In the genomic region with DNA sequence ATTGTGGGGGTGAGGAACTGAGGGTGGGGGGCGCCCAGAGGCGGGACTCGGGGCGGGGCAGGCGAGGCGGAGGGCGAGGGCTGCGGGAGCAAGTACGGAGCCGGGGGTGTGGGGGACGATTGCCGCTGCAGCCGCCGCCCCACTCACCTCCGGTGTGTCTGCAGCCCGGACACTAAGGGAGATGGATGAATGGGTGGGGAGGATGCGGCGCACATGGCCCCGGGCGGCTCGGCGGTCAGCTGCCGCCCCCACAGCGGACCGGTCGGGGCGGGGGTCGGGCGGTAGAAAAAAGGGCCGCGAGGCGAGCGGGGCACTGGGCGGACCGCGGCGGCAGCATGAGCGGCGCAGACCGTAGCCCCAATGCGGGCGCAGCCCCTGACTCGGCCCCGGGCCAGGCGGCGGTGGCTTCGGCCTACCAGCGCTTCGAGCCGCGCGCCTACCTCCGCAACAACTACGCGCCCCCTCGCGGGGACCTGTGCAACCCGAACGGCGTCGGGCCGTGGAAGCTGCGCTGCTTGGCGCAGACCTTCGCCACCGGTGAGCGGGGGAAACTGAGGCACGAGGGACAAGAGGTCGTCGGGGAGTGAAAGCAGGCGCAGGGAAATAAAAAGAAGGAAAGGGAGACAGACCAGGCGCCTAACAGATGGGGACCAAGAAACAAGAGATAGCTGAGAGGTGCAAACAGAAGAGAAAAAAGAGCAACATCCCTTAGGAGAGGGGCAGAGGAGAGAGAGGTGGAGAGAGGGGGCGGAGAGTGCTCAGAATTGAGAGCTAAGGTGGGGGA, we compare ENCODE assay signal across 1 cellular context.
TF ChIP-seq lines count a peak whose summit lies in the region.

A gene with protein sequence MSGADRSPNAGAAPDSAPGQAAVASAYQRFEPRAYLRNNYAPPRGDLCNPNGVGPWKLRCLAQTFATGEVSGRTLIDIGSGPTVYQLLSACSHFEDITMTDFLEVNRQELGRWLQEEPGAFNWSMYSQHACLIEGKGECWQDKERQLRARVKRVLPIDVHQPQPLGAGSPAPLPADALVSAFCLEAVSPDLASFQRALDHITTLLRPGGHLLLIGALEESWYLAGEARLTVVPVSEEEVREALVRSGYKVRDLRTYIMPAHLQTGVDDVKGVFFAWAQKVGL (plus strand): TSS at position 313 of the 784 bp plus-strand sequence. CDS start 23 bp downstream, at position 336.

TF ChIP-seq in WTC11, 78 proteins besides CTCF, POLR2A, EP300 and RAD21 (continued from another document and continues in another):
- TF ChIP-seq, protein P1, sequence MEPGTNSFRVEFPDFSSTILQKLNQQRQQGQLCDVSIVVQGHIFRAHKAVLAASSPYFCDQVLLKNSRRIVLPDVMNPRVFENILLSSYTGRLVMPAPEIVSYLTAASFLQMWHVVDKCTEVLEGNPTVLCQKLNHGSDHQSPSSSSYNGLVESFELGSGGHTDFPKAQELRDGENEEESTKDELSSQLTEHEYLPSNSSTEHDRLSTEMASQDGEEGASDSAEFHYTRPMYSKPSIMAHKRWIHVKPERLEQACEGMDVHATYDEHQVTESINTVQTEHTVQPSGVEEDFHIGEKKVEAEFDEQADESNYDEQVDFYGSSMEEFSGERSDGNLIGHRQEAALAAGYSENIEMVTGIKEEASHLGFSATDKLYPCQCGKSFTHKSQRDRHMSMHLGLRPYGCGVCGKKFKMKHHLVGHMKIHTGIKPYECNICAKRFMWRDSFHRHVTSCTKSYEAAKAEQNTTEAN (CRISPR knock-in tag; IDR thresholded peaks at IDR 0.05), result peak; percentile 27; the same call in 1 of the 2 replicates
- TF ChIP-seq ZBTB21 (CRISPR knock-in tag; IDR thresholded peaks at IDR 0.05; ENCODE audit: borderline replicate concordance) (0 out of 2 replicates have a peak, but pooled peaks have one; percentile 27), FOXK1 (CRISPR knock-in tag; IDR thresholded peaks at IDR 0.05) (peak; percentile 41; the same call in 1 of the 2 replicates), ZNF263 (CRISPR knock-in tag; IDR thresholded peaks at IDR 0.05; ENCODE audit: low read depth) (0 out of 2 replicates have a peak, but pooled peaks have one; percentile 42), RORB (CRISPR knock-in tag; IDR thresholded peaks at IDR 0.05) (no peak), ZNF416 (CRISPR knock-in tag; IDR thresholded peaks at IDR 0.05) (no peak), KAT7 (CRISPR knock-in tag; IDR thresholded peaks at IDR 0.05; ENCODE audit: borderline replicate concordance) (0 out of 2 replicates have a peak, but pooled peaks have one; percentile 50), TCF7 (CRISPR knock-in tag; IDR thresholded peaks at IDR 0.05; ENCODE audit: low read depth) (no peak), GABPB1 (CRISPR knock-in tag; IDR thresholded peaks at IDR 0.05) (peak; percentile 72; the same call in 1 of the 2 replicates), ZNF423 (CRISPR knock-in tag; IDR thresholded peaks at IDR 0.05) (peak; percentile 26; the same call in 1 of the 2 replicates), ZNF396 (CRISPR knock-in tag; IDR thresholded peaks at IDR 0.05; ENCODE audit: borderline replicate concordance) (no peak), EMX1 (CRISPR knock-in tag; IDR thresholded peaks at IDR 0.05) (no peak), SOX15 (CRISPR knock-in tag; IDR thresholded peaks at IDR 0.05) (no peak), ELF4 (CRISPR knock-in tag; IDR thresholded peaks at IDR 0.05; ENCODE audit: low read depth) (no peak), IRF2 (CRISPR knock-in tag; IDR thresholded peaks at IDR 0.05; ENCODE audit: borderline replicate concordance, low read depth) (no peak), SP1 (CRISPR knock-in tag; conservative IDR thresholded peaks at IDR 0.05) (peak; percentile 68), CREB1 (CRISPR knock-in tag; IDR thresholded peaks at IDR 0.05) (no peak), RELA (CRISPR knock-in tag; IDR thresholded peaks at IDR 0.05; ENCODE audit: borderline replicate concordance) (no peak), ZNF671 (CRISPR knock-in tag; IDR thresholded peaks at IDR 0.05) (no peak), JUN (CRISPR knock-in tag; IDR thresholded peaks at IDR 0.05) (no peak), ZNF219 (CRISPR knock-in tag; IDR thresholded peaks at IDR 0.05; ENCODE audit: borderline replicate concordance) (no peak), GRHL2 (CRISPR knock-in tag; IDR thresholded peaks at IDR 0.05; ENCODE audit: insufficient replicate concordance, severe bottlenecking) (no peak), HMGA2 (CRISPR knock-in tag; IDR thresholded peaks at IDR 0.05) (no peak)
- TF ChIP-seq, protein P2, sequence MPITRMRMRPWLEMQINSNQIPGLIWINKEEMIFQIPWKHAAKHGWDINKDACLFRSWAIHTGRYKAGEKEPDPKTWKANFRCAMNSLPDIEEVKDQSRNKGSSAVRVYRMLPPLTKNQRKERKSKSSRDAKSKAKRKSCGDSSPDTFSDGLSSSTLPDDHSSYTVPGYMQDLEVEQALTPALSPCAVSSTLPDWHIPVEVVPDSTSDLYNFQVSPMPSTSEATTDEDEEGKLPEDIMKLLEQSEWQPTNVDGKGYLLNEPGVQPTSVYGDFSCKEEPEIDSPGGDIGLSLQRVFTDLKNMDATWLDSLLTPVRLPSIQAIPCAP (CRISPR knock-in tag; IDR thresholded peaks at IDR 0.05), result 0 out of 2 replicates have a peak, but pooled peaks have one; percentile 46
- TF ChIP-seq, protein P3, sequence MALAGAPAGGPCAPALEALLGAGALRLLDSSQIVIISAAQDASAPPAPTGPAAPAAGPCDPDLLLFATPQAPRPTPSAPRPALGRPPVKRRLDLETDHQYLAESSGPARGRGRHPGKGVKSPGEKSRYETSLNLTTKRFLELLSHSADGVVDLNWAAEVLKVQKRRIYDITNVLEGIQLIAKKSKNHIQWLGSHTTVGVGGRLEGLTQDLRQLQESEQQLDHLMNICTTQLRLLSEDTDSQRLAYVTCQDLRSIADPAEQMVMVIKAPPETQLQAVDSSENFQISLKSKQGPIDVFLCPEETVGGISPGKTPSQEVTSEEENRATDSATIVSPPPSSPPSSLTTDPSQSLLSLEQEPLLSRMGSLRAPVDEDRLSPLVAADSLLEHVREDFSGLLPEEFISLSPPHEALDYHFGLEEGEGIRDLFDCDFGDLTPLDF (CRISPR knock-in tag; IDR thresholded peaks at IDR 0.05), result 0 out of 2 replicates have a peak, but pooled peaks have one; percentile 32
- TF ChIP-seq, protein P4, sequence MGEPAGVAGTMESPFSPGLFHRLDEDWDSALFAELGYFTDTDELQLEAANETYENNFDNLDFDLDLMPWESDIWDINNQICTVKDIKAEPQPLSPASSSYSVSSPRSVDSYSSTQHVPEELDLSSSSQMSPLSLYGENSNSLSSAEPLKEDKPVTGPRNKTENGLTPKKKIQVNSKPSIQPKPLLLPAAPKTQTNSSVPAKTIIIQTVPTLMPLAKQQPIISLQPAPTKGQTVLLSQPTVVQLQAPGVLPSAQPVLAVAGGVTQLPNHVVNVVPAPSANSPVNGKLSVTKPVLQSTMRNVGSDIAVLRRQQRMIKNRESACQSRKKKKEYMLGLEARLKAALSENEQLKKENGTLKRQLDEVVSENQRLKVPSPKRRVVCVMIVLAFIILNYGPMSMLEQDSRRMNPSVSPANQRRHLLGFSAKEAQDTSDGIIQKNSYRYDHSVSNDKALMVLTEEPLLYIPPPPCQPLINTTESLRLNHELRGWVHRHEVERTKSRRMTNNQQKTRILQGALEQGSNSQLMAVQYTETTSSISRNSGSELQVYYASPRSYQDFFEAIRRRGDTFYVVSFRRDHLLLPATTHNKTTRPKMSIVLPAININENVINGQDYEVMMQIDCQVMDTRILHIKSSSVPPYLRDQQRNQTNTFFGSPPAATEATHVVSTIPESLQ (CRISPR knock-in tag; IDR thresholded peaks at IDR 0.05), result no peak
- TF ChIP-seq, protein P5, sequence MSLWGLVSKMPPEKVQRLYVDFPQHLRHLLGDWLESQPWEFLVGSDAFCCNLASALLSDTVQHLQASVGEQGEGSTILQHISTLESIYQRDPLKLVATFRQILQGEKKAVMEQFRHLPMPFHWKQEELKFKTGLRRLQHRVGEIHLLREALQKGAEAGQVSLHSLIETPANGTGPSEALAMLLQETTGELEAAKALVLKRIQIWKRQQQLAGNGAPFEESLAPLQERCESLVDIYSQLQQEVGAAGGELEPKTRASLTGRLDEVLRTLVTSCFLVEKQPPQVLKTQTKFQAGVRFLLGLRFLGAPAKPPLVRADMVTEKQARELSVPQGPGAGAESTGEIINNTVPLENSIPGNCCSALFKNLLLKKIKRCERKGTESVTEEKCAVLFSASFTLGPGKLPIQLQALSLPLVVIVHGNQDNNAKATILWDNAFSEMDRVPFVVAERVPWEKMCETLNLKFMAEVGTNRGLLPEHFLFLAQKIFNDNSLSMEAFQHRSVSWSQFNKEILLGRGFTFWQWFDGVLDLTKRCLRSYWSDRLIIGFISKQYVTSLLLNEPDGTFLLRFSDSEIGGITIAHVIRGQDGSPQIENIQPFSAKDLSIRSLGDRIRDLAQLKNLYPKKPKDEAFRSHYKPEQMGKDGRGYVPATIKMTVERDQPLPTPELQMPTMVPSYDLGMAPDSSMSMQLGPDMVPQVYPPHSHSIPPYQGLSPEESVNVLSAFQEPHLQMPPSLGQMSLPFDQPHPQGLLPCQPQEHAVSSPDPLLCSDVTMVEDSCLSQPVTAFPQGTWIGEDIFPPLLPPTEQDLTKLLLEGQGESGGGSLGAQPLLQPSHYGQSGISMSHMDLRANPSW (CRISPR knock-in tag; conservative IDR thresholded peaks at IDR 0.05; ENCODE audit: low read depth), result no peak
- TF ChIP-seq, protein P6, sequence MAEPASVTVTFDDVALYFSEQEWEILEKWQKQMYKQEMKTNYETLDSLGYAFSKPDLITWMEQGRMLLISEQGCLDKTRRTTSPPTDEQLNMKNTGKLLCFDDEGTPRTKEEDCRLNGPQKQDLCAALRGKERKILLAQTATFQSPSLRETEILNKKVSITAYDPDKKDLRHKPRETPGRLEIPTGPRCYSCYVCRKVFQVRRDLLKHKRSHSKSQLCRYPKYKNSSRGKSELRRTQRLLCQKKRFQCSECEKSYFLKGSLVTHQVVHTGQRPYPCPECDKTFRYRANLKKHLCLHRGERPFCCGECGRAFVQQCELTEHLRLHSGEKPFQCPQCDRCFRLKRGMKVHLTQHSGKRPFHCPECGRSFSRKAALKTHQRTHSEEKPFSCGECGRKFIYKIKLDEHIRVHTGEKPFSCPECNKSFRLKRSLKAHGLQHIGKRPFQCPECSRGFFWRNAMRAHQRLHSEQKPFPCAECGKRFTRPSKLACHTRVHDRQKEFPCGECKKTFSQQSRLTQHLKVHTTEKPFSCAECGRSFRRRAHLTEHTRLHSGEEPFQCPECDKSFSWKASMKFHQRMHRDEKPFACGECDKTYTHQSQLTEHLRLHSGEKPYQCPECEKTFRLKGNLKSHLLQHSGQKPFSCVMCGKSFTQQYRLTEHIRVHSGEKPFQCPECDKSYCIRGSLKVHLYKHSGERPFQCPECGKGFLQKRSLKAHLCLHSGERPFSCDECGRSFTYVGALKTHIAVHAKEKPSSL (CRISPR knock-in tag; conservative IDR thresholded peaks at IDR 0.05), result no peak
- TF ChIP-seq, protein P7, sequence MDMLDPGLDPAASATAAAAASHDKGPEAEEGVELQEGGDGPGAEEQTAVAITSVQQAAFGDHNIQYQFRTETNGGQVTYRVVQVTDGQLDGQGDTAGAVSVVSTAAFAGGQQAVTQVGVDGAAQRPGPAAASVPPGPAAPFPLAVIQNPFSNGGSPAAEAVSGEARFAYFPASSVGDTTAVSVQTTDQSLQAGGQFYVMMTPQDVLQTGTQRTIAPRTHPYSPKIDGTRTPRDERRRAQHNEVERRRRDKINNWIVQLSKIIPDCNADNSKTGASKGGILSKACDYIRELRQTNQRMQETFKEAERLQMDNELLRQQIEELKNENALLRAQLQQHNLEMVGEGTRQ (CRISPR knock-in tag; IDR thresholded peaks at IDR 0.05), result 0 out of 2 replicates have a peak, but pooled peaks have one; percentile 16
- TF ChIP-seq, protein P8, sequence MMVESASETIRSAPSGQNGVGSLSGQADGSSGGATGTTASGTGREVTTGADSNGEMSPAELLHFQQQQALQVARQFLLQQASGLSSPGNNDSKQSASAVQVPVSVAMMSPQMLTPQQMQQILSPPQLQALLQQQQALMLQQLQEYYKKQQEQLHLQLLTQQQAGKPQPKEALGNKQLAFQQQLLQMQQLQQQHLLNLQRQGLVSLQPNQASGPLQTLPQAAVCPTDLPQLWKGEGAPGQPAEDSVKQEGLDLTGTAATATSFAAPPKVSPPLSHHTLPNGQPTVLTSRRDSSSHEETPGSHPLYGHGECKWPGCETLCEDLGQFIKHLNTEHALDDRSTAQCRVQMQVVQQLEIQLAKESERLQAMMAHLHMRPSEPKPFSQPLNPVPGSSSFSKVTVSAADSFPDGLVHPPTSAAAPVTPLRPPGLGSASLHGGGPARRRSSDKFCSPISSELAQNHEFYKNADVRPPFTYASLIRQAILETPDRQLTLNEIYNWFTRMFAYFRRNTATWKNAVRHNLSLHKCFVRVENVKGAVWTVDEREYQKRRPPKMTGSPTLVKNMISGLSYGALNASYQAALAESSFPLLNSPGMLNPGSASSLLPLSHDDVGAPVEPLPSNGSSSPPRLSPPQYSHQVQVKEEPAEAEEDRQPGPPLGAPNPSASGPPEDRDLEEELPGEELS (CRISPR knock-in tag; IDR thresholded peaks at IDR 0.05), result peak; percentile 71; the same call in 1 of the 2 replicates
- TF ChIP-seq, protein P9, sequence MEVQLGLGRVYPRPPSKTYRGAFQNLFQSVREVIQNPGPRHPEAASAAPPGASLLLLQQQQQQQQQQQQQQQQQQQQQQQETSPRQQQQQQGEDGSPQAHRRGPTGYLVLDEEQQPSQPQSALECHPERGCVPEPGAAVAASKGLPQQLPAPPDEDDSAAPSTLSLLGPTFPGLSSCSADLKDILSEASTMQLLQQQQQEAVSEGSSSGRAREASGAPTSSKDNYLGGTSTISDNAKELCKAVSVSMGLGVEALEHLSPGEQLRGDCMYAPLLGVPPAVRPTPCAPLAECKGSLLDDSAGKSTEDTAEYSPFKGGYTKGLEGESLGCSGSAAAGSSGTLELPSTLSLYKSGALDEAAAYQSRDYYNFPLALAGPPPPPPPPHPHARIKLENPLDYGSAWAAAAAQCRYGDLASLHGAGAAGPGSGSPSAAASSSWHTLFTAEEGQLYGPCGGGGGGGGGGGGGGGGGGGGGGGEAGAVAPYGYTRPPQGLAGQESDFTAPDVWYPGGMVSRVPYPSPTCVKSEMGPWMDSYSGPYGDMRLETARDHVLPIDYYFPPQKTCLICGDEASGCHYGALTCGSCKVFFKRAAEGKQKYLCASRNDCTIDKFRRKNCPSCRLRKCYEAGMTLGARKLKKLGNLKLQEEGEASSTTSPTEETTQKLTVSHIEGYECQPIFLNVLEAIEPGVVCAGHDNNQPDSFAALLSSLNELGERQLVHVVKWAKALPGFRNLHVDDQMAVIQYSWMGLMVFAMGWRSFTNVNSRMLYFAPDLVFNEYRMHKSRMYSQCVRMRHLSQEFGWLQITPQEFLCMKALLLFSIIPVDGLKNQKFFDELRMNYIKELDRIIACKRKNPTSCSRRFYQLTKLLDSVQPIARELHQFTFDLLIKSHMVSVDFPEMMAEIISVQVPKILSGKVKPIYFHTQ (CRISPR knock-in tag; IDR thresholded peaks at IDR 0.05), result no peak
